Comparison of ENCODE assay signal across 10 cellular contexts in genomic region chr16:704552-705380, GRCh38. TPM values are rescaled to one million over a fixed set of nuclear protein-coding genes. Genes with fewer than 3 reads are reported as not detected.
DNase-seq lines count a peak whose midpoint lies in the region; TF ChIP-seq lines count a peak whose summit lies in the region.
"Had no signal": no experiment of that assay in that cellular context is flagged by ENCODE, and none has a peak within 500 bp of the region (broad histone marks: within the 10 kb centered on the region; RNA-seq: fewer than 3 reads in every experiment).

No MANE protein-coding gene starts in this region.

- peak overlapping the region; percentile 61 to 79 (median 77) for H3K4me3 Mint-ChIP-seq in brain

- no peak overlapping the region for H3K27ac ChIP-seq in stomach
- H3K27ac ChIP-seq: cardiac muscle cell had no signal

- TF ChIP-seq POLR2A in stomach (IDR thresholded peaks at IDR 0.05) (no peak), erythroblast (IDR thresholded peaks at IDR 0.05; ENCODE audit: low read length) (no peak)

- no peaks in the 10 kb centered on the region for H3K9me3 ChIP-seq in stomach

- peak; percentile 35 for DNase-seq in NCI-H82 (lab: John Stamatoyannopoulos, UW)
- DNase-seq in NCI-H82 treated with DMSO at 0.1 percent for 48 hours (lab: John Stamatoyannopoulos, UW; ENCODE audit: unreplicated experiment), result no peak
- no peak for DNase-seq in stomach
- no peak for DNase-seq in erythroblast (lab: John Stamatoyannopoulos, UW)
- DNase-seq in ecto neural progenitor cell (ENCODE audit: low spot score), result no peak
- DNase-seq: naive thymus-derived CD8-positive, alpha-beta T cell; NCI-H2081 treated with DMSO at 0.1 percent for 48 hours had no signal

- no peaks in the 10 kb centered on the region for H3K36me3 ChIP-seq in stomach
- H3K36me3 ChIP-seq: cardiac muscle cell had no signal

- H3K27me3 ChIP-seq in stomach, result peaks cover 70 to 100% (median 97%) of the 10 kb centered on the region in 3 donors

- intact Hi-C loops in stomach (cut with DNase I; ENCODE audit: low total_unique reads), result no loop called here

- H3K27ac Mint-ChIP-seq in brain, result no peak overlapping the region
- H3K27ac Mint-ChIP-seq: naive thymus-derived CD8-positive, alpha-beta T cell had no signal

- peak overlapping the region; percentile 9 to 24 (median 20) for H3K4me3 ChIP-seq in stomach
- H3K4me3 ChIP-seq: cardiac muscle cell had no signal

- no peak for TF ChIP-seq EP300 in stomach (IDR thresholded peaks at IDR 0.05)

- peaks cover 57% of the 10 kb centered on the region for H3K4me1 Mint-ChIP-seq in brain

- TF ChIP-seq CTCF in brain (conservative IDR thresholded peaks at IDR 0.05), result no peak
- TF ChIP-seq CTCF in stomach (IDR thresholded peaks at IDR 0.05), result no peak

- 9 to 22% (median 13%) methylated on average over 9 to 50 of the region's 50 CpGs for WGBS in stomach, 5 donors

- peaks cover 32% of the 10 kb centered on the region for H3K27me3 Mint-ChIP-seq in brain

- peaks cover 0 to 2% (median 0%) of the 10 kb centered on the region in 5 experiments for H3K9me3 Mint-ChIP-seq in brain
- H3K9me3 Mint-ChIP-seq: naive thymus-derived CD8-positive, alpha-beta T cell had no signal

- peaks cover 11 to 42% (median 28%) of the 10 kb centered on the region in 4 donors for H3K4me1 ChIP-seq in stomach

- H3K36me3 Mint-ChIP-seq in brain, result peaks cover 4% of the 10 kb centered on the region

RNA-seq across cellular contexts. Expression of gene FBXL16, which starts 0.8 kb away (rescaled TPM):
- 188 TPM for polyA plus RNA-seq in brain (ENCODE audit: insufficient read depth, low read depth, low replicate concordance)
- under 1 TPM in 2 of 5 donors, not detected in 3; 0.37 to 0.72 TPM for total RNA-seq in stomach
- 1 to 10 TPM in 2 of 3 donors, under 1 TPM in 1; 0.61 to 3.6 (median 1.3) TPM for polyA plus RNA-seq in stomach
- total RNA-seq: Right ventricle myocardium inferior had no signal

RNA-seq across cellular contexts. Expression of gene METRN, which starts 10.2 kb away (rescaled TPM):
- polyA plus RNA-seq in brain (ENCODE audit: insufficient read depth, low read depth, low replicate concordance) (125 TPM), stomach (10 to 100 TPM; 36.9 to 45.8 (median 39.4) TPM)
- 10 to 100 TPM in 4 of 5 donors, 1 to 10 TPM in 1; 7.1 to 79.7 (median 20.4) TPM for total RNA-seq in stomach

RNA-seq across cellular contexts. Expression of gene WDR24, which starts 14.6 kb away (rescaled TPM):
- polyA plus RNA-seq in brain (ENCODE audit: insufficient read depth, low read depth, low replicate concordance) (24.5 TPM), stomach (1 to 10 TPM; 4.7 to 6.7 (median 5.7) TPM)
- total RNA-seq in stomach, result 10 to 100 TPM in 4 of 5 donors, 1 to 10 TPM in 1; 2.0 to 72.3 (median 27.4) TPM

RNA-seq across cellular contexts. Expression of gene ANTKMT, which starts 16.2 kb away (rescaled TPM):
- polyA plus RNA-seq in brain (ENCODE audit: insufficient read depth, low read depth, low replicate concordance) (37.7 TPM), stomach (10 to 100 TPM; 35.9 to 65.0 (median 58.0) TPM)
- total RNA-seq in stomach, result 100 to 1,000 TPM in 1 of 5 donors, 10 to 100 TPM in 3, 1 to 10 TPM in 1; 9.7 to 602 (median 44.9) TPM

RNA-seq across cellular contexts. Expression of gene JMJD8, which starts 20.6 kb away (rescaled TPM):
- polyA plus RNA-seq in brain (ENCODE audit: insufficient read depth, low read depth, low replicate concordance) (69.1 TPM), stomach (10 to 100 TPM; 27.6 to 44.2 (median 31.9) TPM)
- total RNA-seq in stomach, result 100 to 1,000 TPM in 4 of 5 donors, 10 to 100 TPM in 1; 24.2 to 229 (median 123) TPM

Comparison
In these comparisons a context has a peak if more than half of its experiments do, and no peak if none do; other contexts are left out.
1. RNA of gene FBXL16, which starts 0.8 kb away (polyA plus RNA-seq): 188 TPM in brain (single experiment); 0.61 to 3.6 TPM in stomach; every median in the first group is over 10 times any median in the second.